8 cellular contexts compared by ENCODE assay signal in genomic region chrX:70432936-70433847, GRCh38.
A peak's percentile ranks its signal among the peaks of the same experiment; 100 is the strongest.
DNase-seq lines count a peak whose midpoint lies in the region; ATAC-seq and TF ChIP-seq lines count a peak whose summit lies in the region.

No MANE protein-coding gene starts in this region.

- H3K9me3 Mint-ChIP-seq in memory B cell, result no peaks in the 10 kb centered on the region

- H3K27ac Mint-ChIP-seq in memory B cell, result peak overlapping the region; percentile 92

- no peak overlapping the region for H3K27ac ChIP-seq in ACC112 (ENCODE audit: low read depth, low read length)
- H3K27ac ChIP-seq in angular gyrus (ENCODE audit: low read depth, low read length), result peak overlapping the region; percentile 86

- H2AFZ ChIP-seq in ACC112 (ENCODE audit: low read length, unreplicated experiment), result peak overlapping the region; percentile 100

- H3K4me1 ChIP-seq in ACC112 (ENCODE audit: control insufficient read depth, insufficient read depth, low read length, unreplicated experiment), result peaks cover 20% of the 10 kb centered on the region

- no peak for ATAC-seq in memory B cell (ENCODE audit: low read depth)
- ATAC-seq in GM18502 (IDR thresholded peaks at IDR 0.05; ENCODE audit: poor library complexity, unreplicated experiment), result no peak

- H3K4me3 ChIP-seq in ACC112 (ENCODE audit: low read depth, low read length) (peak overlapping the region; percentile 92), HFF-Myc (replicated peaks; ENCODE audit: low read depth, low read length) (peak overlapping the region; percentile 58)

- TF ChIP-seq CTCF in HFF-Myc (IDR thresholded peaks at IDR 0.05; ENCODE audit: low read depth, low read length, missing control alignments), result no peak

- H3K4me1 Mint-ChIP-seq in memory B cell, result peaks cover 14% of the 10 kb centered on the region

- H3K79me2 ChIP-seq in ACC112 (ENCODE audit: control insufficient read depth, insufficient read depth, low read length, unreplicated experiment), result no peaks in the 10 kb centered on the region

- no peaks in the 10 kb centered on the region for H3K27me3 ChIP-seq in ACC112 (ENCODE audit: insufficient read depth, low read length)

- H3K4me3 Mint-ChIP-seq in memory B cell, result peak overlapping the region; percentile 91

- H3K36me3 Mint-ChIP-seq in memory B cell, result no peaks in the 10 kb centered on the region

- no peaks in the 10 kb centered on the region for H3K36me3 ChIP-seq in ACC112 (ENCODE audit: insufficient read depth, low read length)

- peaks cover 2% of the 10 kb centered on the region for H3K27me3 Mint-ChIP-seq in memory B cell

- no peak for DNase-seq in HFF-Myc (ENCODE audit: extremely low read depth, low read depth)
- no peak for DNase-seq in memory B cell (ENCODE audit: low spot score in 2 of 2)
- DNase-seq in amniotic stem cell (lab: John Stamatoyannopoulos, UW), result no peak
- DNase-seq in superior temporal gyrus (ENCODE audit: extremely low spot score), result no peak
- DNase-seq in middle frontal gyrus (ENCODE audit: extremely low spot score, low spot score), result no peak
